23 cellular contexts compared by ENCODE assay signal in the genomic region with DNA sequence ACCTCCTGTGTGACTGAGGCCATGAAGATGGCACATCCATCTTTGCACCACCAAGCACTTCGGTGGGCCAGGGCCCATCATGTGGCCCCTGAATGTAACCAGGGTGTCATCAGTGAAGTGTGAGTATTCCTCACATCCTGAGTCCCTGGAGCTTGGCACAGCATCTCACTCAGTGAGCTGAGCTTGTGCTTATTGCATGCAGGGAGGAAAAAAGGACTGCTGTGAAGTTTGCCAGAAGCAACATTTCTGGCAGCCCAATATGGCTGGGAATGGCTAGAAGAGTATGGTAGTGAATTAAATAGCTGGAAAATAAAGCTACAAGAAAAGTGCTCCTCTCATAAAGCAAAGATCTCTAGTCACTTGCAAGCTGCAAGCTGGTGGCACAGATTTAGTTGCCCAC.
DNase-seq lines count a peak whose midpoint lies in the region; ATAC-seq, FAIRE-seq and TF ChIP-seq lines count a peak whose summit lies in the region.
"Had no signal": no experiment of that assay in that cellular context is flagged by ENCODE, and none has a peak within 500 bp of the region (broad histone marks: within the 10 kb centered on the region; RNA-seq: fewer than 3 reads in every experiment).

No MANE protein-coding gene starts in this region.

- FAIRE-seq in H1 (lab: Jason Lieb, UNC), result no peak
- FAIRE-seq: D721Med, G401.6, HTR-8/SVneo had no signal

- no peak overlapping the region for H3K14ac ChIP-seq in H1 (ENCODE audit: insufficient read length)
- H3K14ac ChIP-seq in neuronal stem cell (ENCODE audit: low read length), result no peak overlapping the region

- H3K36me3 ChIP-seq in Karpas-422 (ENCODE audit: insufficient read depth, low read length) (no peaks in the 10 kb centered on the region), H1 (ENCODE audit: control insufficient read depth in 2 of 4, insufficient read depth in 4 of 4, low read length in 3 of 4) (no peaks in the 10 kb centered on the region), neuronal stem cell (replicated peaks in 1 of 2; ENCODE audit: control insufficient read depth in 2 of 2, insufficient read depth in 2 of 2, low read length in 2 of 2) (no peaks in the 10 kb centered on the region), PC-3 (ENCODE audit: low read depth, low read length) (no peaks in the 10 kb centered on the region)
- H3K36me3 ChIP-seq: BLaER1 treated with 17β-estradiol and CSF1 and Interleukin-3, amounts not matched to agents 10 nM and 100 nM; MG63; Peyer's patch had no signal

- peak overlapping the region; percentile 38; the same call in 1 of the 2 replicates for H2BK20ac ChIP-seq in H1 (ENCODE audit: low read length)

- H3K18ac ChIP-seq in H1 (ENCODE audit: extremely low read depth, low read length) (no peak overlapping the region), neuronal stem cell (ENCODE audit: low read length) (peak overlapping the region; percentile 63)

- H2BK5ac ChIP-seq in H1 (ENCODE audit: low read depth, low read length) (no peak overlapping the region), neuronal stem cell (ENCODE audit: low read length) (no peak overlapping the region)

- H3K4me2 ChIP-seq in Karpas-422 (ENCODE audit: low read depth, low read length, poor library complexity, severe bottlenecking) (no peak overlapping the region), H1 (ENCODE audit: insufficient read depth in 1 of 2, low read depth in 2 of 2, low read length in 2 of 2) (no peak overlapping the region), neuronal stem cell (ENCODE audit: insufficient read depth, low read length, poor library complexity, severe bottlenecking) (no peak overlapping the region), PC-3 (ENCODE audit: low read length) (no peak overlapping the region)

- H4K20me1 ChIP-seq in Karpas-422 (ENCODE audit: insufficient read depth, low read depth, low read length), result no peaks in the 10 kb centered on the region
- no peaks in the 10 kb centered on the region for H4K20me1 ChIP-seq in H1 (replicated peaks in 1 of 2; ENCODE audit: control insufficient read depth in 1 of 2, insufficient read depth in 2 of 2, low read length in 2 of 2)
- no peaks in the 10 kb centered on the region for H4K20me1 ChIP-seq in PC-3 (ENCODE audit: low read length)
- H4K20me1 ChIP-seq: BLaER1 treated with 17β-estradiol and CSF1 and Interleukin-3, amounts not matched to agents 10 nM and 100 nM had no signal

- peak overlapping the region; percentile 17 for H2AFZ ChIP-seq in Karpas-422 (ENCODE audit: low read length)
- H2AFZ ChIP-seq in H1 (ENCODE audit: low read length), result 0 out of 2 replicates have a peak overlapping the region, but pooled peaks have one; percentile 37
- no peak overlapping the region for H2AFZ ChIP-seq in neuronal stem cell (ENCODE audit: low read length)
- no peak overlapping the region for H2AFZ ChIP-seq in PC-3 (ENCODE audit: low read length)

- H3K79me2 ChIP-seq in Karpas-422 (ENCODE audit: low read length), result no peaks in the 10 kb centered on the region
- no peaks in the 10 kb centered on the region for H3K79me2 ChIP-seq in H1 (ENCODE audit: control insufficient read depth in 1 of 2, insufficient read depth in 2 of 2, low read length in 2 of 2)
- no peaks in the 10 kb centered on the region for H3K79me2 ChIP-seq in PC-3 (ENCODE audit: low read length)

- no peak overlapping the region for H3K9ac ChIP-seq in Karpas-422 (ENCODE audit: low read length)
- H3K9ac ChIP-seq in H1 (replicated peaks in 1 of 4; ENCODE audit: extremely low read depth in 1 of 4, low read depth in 3 of 4, low read length in 3 of 4), result no peak overlapping the region
- H3K9ac ChIP-seq in neuronal stem cell (ENCODE audit: low read depth, low read length, poor library complexity), result no peak overlapping the region
- H3K9ac ChIP-seq in PC-3 (ENCODE audit: low read length), result no peak overlapping the region
- H3K9ac ChIP-seq: BLaER1 treated with 17β-estradiol and CSF1 and Interleukin-3, amounts not matched to agents 10 nM and 100 nM had no signal

- peaks cover 10% of the 10 kb centered on the region for H3K4me1 ChIP-seq in Karpas-422 (ENCODE audit: low read length)
- no peaks in the 10 kb centered on the region for H3K4me1 ChIP-seq in H1 (replicated peaks in 1 of 4; ENCODE audit: control insufficient read depth in 3 of 4, insufficient read depth in 4 of 4, low read length in 3 of 4)
- peaks cover 2 to 3% of the 10 kb centered on the region in 2 donors for H3K4me1 ChIP-seq in neuronal stem cell (ENCODE audit: control insufficient read depth in 2 of 2, insufficient read depth in 1 of 2, low read depth in 1 of 2, low read length in 2 of 2)
- H3K4me1 ChIP-seq in PC-3 (ENCODE audit: insufficient read depth, low read length), result 0 out of 2 replicates have a peak, but pooled peaks cover 2% of the 10 kb centered on the region

- no peak for TF ChIP-seq POLR2A in H1 (IDR thresholded peaks at IDR 0.05; ENCODE audit: control extremely low read depth in 1 of 2, low read depth in 2 of 2, low read length in 2 of 2)

- peak overlapping the region; percentile 75; the same call in 1 of the 2 replicates for H2AK5ac ChIP-seq in H1 (ENCODE audit: low read depth, low read length)
- H2AK5ac ChIP-seq in neuronal stem cell (ENCODE audit: low read depth, low read length), result no peak overlapping the region

- H3K9me2 ChIP-seq in Karpas-422 (replicated peaks; ENCODE audit: insufficient read depth, low read length), result no peaks in the 10 kb centered on the region
- H3K9me2 ChIP-seq in PC-3 (replicated peaks; ENCODE audit: low read length), result no peaks in the 10 kb centered on the region; the same call in 1 of the 2 replicates

- no peak for ATAC-seq in GM18868 (IDR thresholded peaks at IDR 0.05; ENCODE audit: unreplicated experiment)
- ATAC-seq in PC-3, result no peak
- ATAC-seq: T-cell had no signal

- H3K4me3 ChIP-seq in Karpas-422 (ENCODE audit: low read length), result no peak overlapping the region
- no peak overlapping the region for H3K4me3 ChIP-seq in H1 (ENCODE audit: extremely low read depth in 1 of 4, insufficient read depth in 2 of 4, low read depth in 3 of 4, low read length in 4 of 4)
- peak overlapping the region in 1 of 2 donors; percentile 7 for H3K4me3 ChIP-seq in neuronal stem cell (ENCODE audit: low read length in 2 of 2)
- no peak overlapping the region for H3K4me3 ChIP-seq in PC-3 (ENCODE audit: low read length)
- H3K4me3 ChIP-seq: BLaER1 treated with 17β-estradiol and CSF1 and Interleukin-3, amounts not matched to agents 10 nM and 100 nM; MG63; Peyer's patch had no signal

- H3K79me1 ChIP-seq in H1 (ENCODE audit: low read depth, low read length) (no peaks in the 10 kb centered on the region; the same call in 1 of the 2 replicates), neuronal stem cell (ENCODE audit: low read depth, low read length) (no peaks in the 10 kb centered on the region)

- H3K27me3 Mint-ChIP-seq in activated CD4-positive, alpha-beta memory T cell treated with anti-CD3 and anti-CD28 coated beads, Interleukin-2, amount 10 ng/mL, durations not matched to agents 7 days and 5 days, result no peaks in the 10 kb centered on the region
- H3K27me3 Mint-ChIP-seq: CD4-positive, alpha-beta T cell; T-cell had no signal

- H4K8ac ChIP-seq in H1 (ENCODE audit: extremely low read depth, insufficient read depth, low read length) (no peak overlapping the region; the same call in 1 of the 2 replicates), neuronal stem cell (ENCODE audit: low read depth, low read length) (peak overlapping the region; percentile 19)

- H3K27ac Mint-ChIP-seq in activated CD4-positive, alpha-beta memory T cell treated with anti-CD3 and anti-CD28 coated beads, Interleukin-2, amount 10 ng/mL, durations not matched to agents 7 days and 5 days, result no peak overlapping the region
- H3K27ac Mint-ChIP-seq: CD4-positive, alpha-beta T cell; T-cell had no signal

- intact Hi-C loops in PC-3 (cut with micrococcal nuclease), result no loop called here

- H3K56ac ChIP-seq in H1 (replicated peaks; ENCODE audit: insufficient read length, low read depth, low read length), result no peak overlapping the region

- H3K4ac ChIP-seq in H1 (replicated peaks; ENCODE audit: insufficient read length, low read depth, low read length) (peak overlapping the region; percentile 66), neuronal stem cell (ENCODE audit: low read length) (no peak overlapping the region)

- H3K27ac ChIP-seq in Karpas-422 (ENCODE audit: low read length) (no peak overlapping the region), H1 (ENCODE audit: low read depth, low read length) (no peak overlapping the region), neuronal stem cell (replicated peaks; ENCODE audit: low read length) (no peak overlapping the region), PC-3 (ENCODE audit: low read length) (no peak overlapping the region)
- H3K27ac ChIP-seq: BLaER1 treated with 17β-estradiol and CSF1 and Interleukin-3, amounts not matched to agents 10 nM and 100 nM; Peyer's patch had no signal

- H3K23me2 ChIP-seq in H1 (ENCODE audit: low read depth, low read length), result no peaks in the 10 kb centered on the region; the same call in 1 of the 2 replicates

- no peaks in the 10 kb centered on the region for H3F3A ChIP-seq in PC-3 (ENCODE audit: low read length, unreplicated experiment)

- no peaks in the 10 kb centered on the region for H3K9me3 Mint-ChIP-seq in activated CD4-positive, alpha-beta memory T cell treated with anti-CD3 and anti-CD28 coated beads, Interleukin-2, amount 10 ng/mL, durations not matched to agents 7 days and 5 days
- H3K9me3 Mint-ChIP-seq: CD4-positive, alpha-beta T cell had no signal

- no peak for TF ChIP-seq CTCF in H1 (IDR thresholded peaks at IDR 0.05; ENCODE audit: control extremely low read depth in 1 of 3, insufficient read depth in 1 of 3, low read depth in 1 of 3, low read length in 3 of 3)
- TF ChIP-seq CTCF in PC-3 (conservative IDR thresholded peaks at IDR 0.05; ENCODE audit: low read depth, low read length), result no peak

- H2BK15ac ChIP-seq in H1 (ENCODE audit: low read length) (no peak overlapping the region), neuronal stem cell (ENCODE audit: low read length) (no peak overlapping the region)

- H2BK120ac ChIP-seq in H1 (replicated peaks; ENCODE audit: low read depth, low read length) (no peak overlapping the region), neuronal stem cell (ENCODE audit: low read depth, low read length) (no peak overlapping the region)

- H3K23ac ChIP-seq in H1 (ENCODE audit: insufficient read length), result no peak overlapping the region
- H3K23ac ChIP-seq in neuronal stem cell (ENCODE audit: low read depth, low read length, poor library complexity), result no peak overlapping the region

- H2BK12ac ChIP-seq in H1 (ENCODE audit: low read depth, low read length), result 0 out of 2 replicates have a peak overlapping the region, but pooled peaks have one; percentile 60
- H2BK12ac ChIP-seq in neuronal stem cell (ENCODE audit: low read length), result no peak overlapping the region

- CTCF ChIA-PET in H1 (lab: Charles Lee; ENCODE audit: partially characterized antibody) (interaction anchor here (0.6 to 0.7 kb wide), 2 partner anchors 1020 to 1715 kb away, joined by 3 to 5 read pairs; no protein-coding TSS in a partner anchor), PC-3 (lab: Charles Lee) (no interaction called here)
- CTCF ChIA-PET in activated CD4-positive, alpha-beta memory T cell treated with anti-CD3 and anti-CD28 coated beads, Interleukin-2, amount 10 ng/mL, durations not matched to agents 7 days and 5 days (lab: Charles Lee), result no interaction called here

- TF ChIP-seq EP300 in H1 (IDR thresholded peaks at IDR 0.05; ENCODE audit: borderline replicate concordance in 1 of 2, low read depth in 2 of 2, low read length in 2 of 2), result no peak

- peak; percentile 50 for DNase-seq in Ammon's horn (ENCODE audit: low spot score)
- DNase-seq in Karpas-422, result no peak
- no peak for DNase-seq in H1 (ENCODE audit: low read depth in 1 of 2, low spot score in 2 of 2)
- no peak for DNase-seq in neuronal stem cell (ENCODE audit: low spot score)
- DNase-seq in activated CD4-positive, alpha-beta memory T cell treated with anti-CD3 and anti-CD28 coated beads, Interleukin-2, amount 10 ng/mL, durations not matched to agents 7 days and 5 days, result no peak
- DNase-seq in PC-3, result no peak
- DNase-seq: CD4-positive, alpha-beta T cell; GOT3; KBM-7; MG63; NCI-H1105 treated with DMSO at 0.1 percent for 48 hours; NCI-H146; NCI-H2029; NCI-H510A; NCI-H69; Peyer's patch; SIG-M5; T-cell had no signal

- POLR2A ChIA-PET in H1 (lab: Charles Lee; ENCODE audit: partially characterized antibody) (no interaction called here), PC-3 (lab: Charles Lee; ENCODE audit: unreplicated experiment) (no interaction called here)
- POLR2A ChIA-PET in activated CD4-positive, alpha-beta memory T cell treated with anti-CD3 and anti-CD28 coated beads, Interleukin-2, amount 10 ng/mL, durations not matched to agents 7 days and 5 days (lab: Charles Lee), result no interaction called here

- no peaks in the 10 kb centered on the region for H3K4me1 Mint-ChIP-seq in activated CD4-positive, alpha-beta memory T cell treated with anti-CD3 and anti-CD28 coated beads, Interleukin-2, amount 10 ng/mL, durations not matched to agents 7 days and 5 days

- H3K27me3 ChIP-seq in Karpas-422 (ENCODE audit: low read length) (no peaks in the 10 kb centered on the region), H1 (replicated peaks in 1 of 4; ENCODE audit: control insufficient read depth in 3 of 4, extremely low read depth in 1 of 4, insufficient read depth in 3 of 4, low read length in 3 of 4) (no peaks in the 10 kb centered on the region), neuronal stem cell (ENCODE audit: control insufficient read depth in 3 of 3, insufficient read depth in 3 of 3, low read depth in 1 of 3, low read length in 3 of 3) (no peaks in the 10 kb centered on the region), PC-3 (ENCODE audit: low read length) (no peaks in the 10 kb centered on the region)
- H3K27me3 ChIP-seq: BLaER1 treated with 17β-estradiol and CSF1 and Interleukin-3, amounts not matched to agents 10 nM and 100 nM; MG63; Peyer's patch had no signal

- no peaks in the 10 kb centered on the region for H3K36me3 Mint-ChIP-seq in activated CD4-positive, alpha-beta memory T cell treated with anti-CD3 and anti-CD28 coated beads, Interleukin-2, amount 10 ng/mL, durations not matched to agents 7 days and 5 days (ENCODE audit: low read depth)
- H3K36me3 Mint-ChIP-seq: T-cell had no signal

- no peak overlapping the region for H4K5ac ChIP-seq in H1 (ENCODE audit: insufficient read length, low read depth, low read length)

- H4K91ac ChIP-seq in H1 (replicated peaks; ENCODE audit: insufficient read length, low read length) (no peak overlapping the region), neuronal stem cell (ENCODE audit: low read depth, low read length, poor library complexity) (peak overlapping the region; percentile 38)

- WGBS in H1 (ENCODE audit: extremely low coverage in 1 of 2, insufficient coverage in 1 of 2, insufficient read length in 1 of 2, insufficient replicate concordance in 2 of 2, low coverage in 1 of 2, low lambda C conversion rate in 2 of 2, missing lambda C conversion rate in 1 of 2), 2 experiments, result 100% methylated on average over 1 of the region's 1 CpG; no CpG with 5 or more reads in 1 of the 2 experiments
- no CpG with 5 or more reads among the region's 1 CpG for WGBS in neuronal stem cell (ENCODE audit: extremely low coverage in 2 of 2, insufficient read length in 2 of 2, insufficient replicate concordance in 1 of 2), 2 donors

- TF ChIP-seq RAD21 in H1 (IDR thresholded peaks at IDR 0.05 in 1 of 2, conservative IDR thresholded peaks at IDR 0.05 in 1 of 2; ENCODE audit: low read depth in 2 of 2, low read length in 2 of 2), result no peak

- BruUV-seq in PC-3 (replicated peaks; lab: Mats Ljungman, UMichigan), result no TSS peak

- H3K9me3 ChIP-seq in Karpas-422 (ENCODE audit: low read length) (no peaks in the 10 kb centered on the region), H1 (ENCODE audit: insufficient read depth in 2 of 2, low read depth in 1 of 2, low read length in 1 of 2) (no peaks in the 10 kb centered on the region), neuronal stem cell (replicated peaks in 1 of 2; ENCODE audit: control insufficient read depth in 2 of 2, insufficient read depth in 1 of 2, low read depth in 1 of 2, low read length in 2 of 2) (peaks cover 0 to 3% of the 10 kb centered on the region in 2 donors), PC-3 (ENCODE audit: low read length) (no peaks in the 10 kb centered on the region; the same call in 1 of the 2 replicates)
- H3K9me3 ChIP-seq: MG63, Peyer's patch had no signal

- no peak overlapping the region for H3K4me3 Mint-ChIP-seq in activated CD4-positive, alpha-beta memory T cell treated with anti-CD3 and anti-CD28 coated beads, Interleukin-2, amount 10 ng/mL, durations not matched to agents 7 days and 5 days
- H3K4me3 Mint-ChIP-seq: CD4-positive, alpha-beta T cell; T-cell had no signal

Comparison
In these comparisons a context has a peak if more than half of its experiments do, and no peak if none do; other contexts are left out.
1. H2AFZ ChIP-seq: peak in Karpas-422 (single experiment) and H1 (single experiment); none in neuronal stem cell (single experiment) and PC-3 (single experiment).